Comparison of ENCODE assay signal across 28 cellular contexts in the genomic region with DNA sequence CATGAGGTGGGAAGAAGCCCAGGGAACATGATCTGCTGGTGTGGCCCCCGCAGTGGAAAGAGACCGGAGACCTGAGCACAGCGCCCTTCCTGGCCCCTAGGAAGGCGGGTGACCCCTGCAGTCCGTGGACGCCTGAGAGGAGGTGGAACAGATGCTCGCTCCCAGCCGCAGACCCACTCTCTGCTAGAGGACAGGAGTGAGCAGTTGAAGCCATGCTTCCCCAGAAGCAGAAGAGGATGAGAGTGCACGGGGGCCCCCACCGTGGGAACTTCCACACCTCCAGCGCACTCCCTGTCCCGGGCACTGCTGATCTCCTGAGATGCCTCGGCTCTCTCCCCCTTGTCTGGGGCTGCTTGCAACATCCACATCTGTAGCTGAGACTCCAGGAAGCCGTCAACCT.
"Had no signal": no experiment of that assay in that cellular context is flagged by ENCODE, and none has a peak within 500 bp of the region (broad histone marks: within the 10 kb centered on the region; RNA-seq: fewer than 3 reads in every experiment).

No MANE protein-coding gene starts in this region.

- H3K4me1 ChIP-seq: stomach, suprapubic skin, testis, thyroid gland, tibial nerve, transverse colon, upper lobe of left lung, upper lobe of right lung, uterus, vagina had no signal

- H3K9me3 ChIP-seq: suprapubic skin, testis, thoracic aorta, thyroid gland, transverse colon, upper lobe of right lung, uterus, vagina had no signal

- H3K27ac Mint-ChIP-seq: stimulated activated effector memory CD8-positive, alpha-beta T cell treated with anti-CD3 and anti-CD28 coated beads, Interleukin-12 subunit alpha, Interleukin-12 subunit beta, amount 100 ng/mL, for 72 hours; stimulated activated memory B cell treated with anti-CD40 and anti-IgM and Interleukin-4, amounts not matched to agents 10 μg/mL and 1 μg/mL and 100 μg/mL, for 72 hours; stimulated activated naive B cell treated with anti-CD40 and anti-IgM and Interleukin-4, amounts not matched to agents 10 μg/mL and 1 μg/mL and 100 μg/mL, for 72 hours; stimulated activated naive CD8-positive, alpha-beta T cell treated with anti-CD3 and anti-CD28 coated beads, Interleukin-15, Interleukin-2, amounts not matched to agents 100 ng/mL and 50 ng/mL, for 24 hours; type B pancreatic cell had no signal

- H3K4me3 Mint-ChIP-seq: stimulated activated effector memory CD8-positive, alpha-beta T cell treated with anti-CD3 and anti-CD28 coated beads, Interleukin-12 subunit alpha, Interleukin-12 subunit beta, amount 100 ng/mL, for 72 hours; stimulated activated memory B cell treated with anti-CD40 and anti-IgM and Interleukin-4, amounts not matched to agents 10 μg/mL and 1 μg/mL and 100 μg/mL, for 72 hours; stimulated activated naive B cell treated with anti-CD40 and anti-IgM and Interleukin-4, amounts not matched to agents 10 μg/mL and 1 μg/mL and 100 μg/mL, for 72 hours; stimulated activated naive CD8-positive, alpha-beta T cell treated with anti-CD3 and anti-CD28 coated beads, Interleukin-15, amount 100 ng/mL, for 72 hours; stimulated activated naive CD8-positive, alpha-beta T cell treated with anti-CD3 and anti-CD28 coated beads, Interleukin-15, Interleukin-2, amounts not matched to agents 100 ng/mL and 50 ng/mL, for 24 hours; type B pancreatic cell had no signal

- ATAC-seq: stimulated activated effector memory CD8-positive, alpha-beta T cell treated with anti-CD3 and anti-CD28 coated beads, Interleukin-12 subunit alpha, Interleukin-12 subunit beta, amount 100 ng/mL, for 72 hours; stimulated activated memory B cell treated with anti-CD40 and anti-IgM and Interleukin-4, amounts not matched to agents 10 μg/mL and 1 μg/mL and 100 μg/mL, for 72 hours; stimulated activated naive B cell treated with anti-CD40 and anti-IgM and Interleukin-4, amounts not matched to agents 10 μg/mL and 1 μg/mL and 100 μg/mL, for 72 hours; stimulated activated naive CD8-positive, alpha-beta T cell treated with anti-CD3 and anti-CD28 coated beads, Interleukin-15, amount 100 ng/mL, for 72 hours; stimulated activated naive CD8-positive, alpha-beta T cell treated with anti-CD3 and anti-CD28 coated beads, Interleukin-15, Interleukin-2, amounts not matched to agents 100 U/mL and 50 U/mL, for 24 hours; upper lobe of right lung had no signal

- DNase-seq: stimulated activated CD4-positive, alpha-beta T cell treated with anti-CD3 and anti-CD28 coated beads, Interleukin-2, amount 100 ng/mL, for 48 hours; stimulated activated CD4-positive, alpha-beta T cell treated with anti-CD3 and anti-CD28 coated beads, Interleukin-4, amount 100 ng/mL, for 1 hour; stimulated activated CD4-positive, alpha-beta T cell treated with anti-CD3 and anti-CD28 coated beads, Interleukin-4, amount 100 ng/mL, for 24 hours; stimulated activated CD4-positive, alpha-beta T cell treated with anti-CD3 and anti-CD28 coated beads, Interleukin-4, amount 100 ng/mL, for 4 hours; stimulated activated CD8-positive, alpha-beta memory T cell treated with anti-CD3 and anti-CD28 coated beads, Interleukin-4, amount 100 ng/mL, for 48 hours; stimulated activated naive B cell treated with anti-CD40 and anti-IgM and Interleukin-4, amounts not matched to agents 10 μg/mL and 1 μg/mL and 100 μg/mL, for 72 hours; stimulated activated naive CD4-positive, alpha-beta T cell; stimulated activated naive CD4-positive, alpha-beta T cell treated with Interleukin-2 at 50 U/mL for 16 hours; stimulated activated naive CD8-positive, alpha-beta T cell treated with anti-CD3 and anti-CD28 coated beads, Interleukin-15, amount 100 ng/mL, for 72 hours; stimulated activated naive CD8-positive, alpha-beta T cell treated with anti-CD3 and anti-CD28 coated beads, Interleukin-15, Interleukin-2, amounts not matched to agents 100 U/mL and 50 U/mL, for 24 hours; stomach; substantia nigra; testis; thyroid gland; tibial artery; transverse colon; trophoblast cell; upper lobe of left lung; upper lobe of right lung; uterus had no signal

- H3K4me3 ChIP-seq: stomach, suprapubic skin, testis, thoracic aorta, thyroid gland, tibial artery, tibial nerve, transverse colon, upper lobe of left lung, upper lobe of right lung, uterus, vagina had no signal

- H3K27me3 Mint-ChIP-seq: stimulated activated memory B cell treated with anti-CD40 and anti-IgM and Interleukin-4, amounts not matched to agents 10 μg/mL and 1 μg/mL and 100 μg/mL, for 72 hours; stimulated activated naive B cell treated with anti-CD40 and anti-IgM and Interleukin-4, amounts not matched to agents 10 μg/mL and 1 μg/mL and 100 μg/mL, for 72 hours; stimulated activated naive CD8-positive, alpha-beta T cell treated with anti-CD3 and anti-CD28 coated beads, Interleukin-15, amount 100 ng/mL, for 72 hours; stimulated activated naive CD8-positive, alpha-beta T cell treated with anti-CD3 and anti-CD28 coated beads, Interleukin-15, Interleukin-2, amounts not matched to agents 100 ng/mL and 50 ng/mL, for 24 hours; type B pancreatic cell had no signal

- H3K27me3 ChIP-seq: stomach, suprapubic skin, testis, thyroid gland, tibial artery, tibial nerve, transverse colon, upper lobe of left lung, upper lobe of right lung, uterus, vagina had no signal

- H3K27ac ChIP-seq: stomach, suprapubic skin, testis, thoracic aorta, thyroid gland, tibial artery, tibial nerve, transverse colon, upper lobe of left lung, upper lobe of right lung, uterus, vagina had no signal

- H3K36me3 ChIP-seq: thyroid gland, transverse colon, upper lobe of left lung, upper lobe of right lung, uterus, vagina had no signal
